2 cellular contexts compared by ENCODE assay signal in genomic region chr1:57966340-57966739, GRCh38.
TF ChIP-seq lines count a peak whose summit lies in the region.

No MANE protein-coding gene starts in this region.

TF ChIP-seq in GM23338, 12 proteins besides CTCF, POLR2A, EP300 and RAD21:
- TF ChIP-seq ZNF114 (CRISPR knock-in tag; IDR thresholded peaks at IDR 0.05) (no peak), EZH2phosphoT487 (IDR thresholded peaks at IDR 0.05; ENCODE audit: unreplicated experiment) (no peak), ZNF462 (CRISPR knock-in tag; IDR thresholded peaks at IDR 0.05) (no peak), ZNF331 (CRISPR knock-in tag; IDR thresholded peaks at IDR 0.05; ENCODE audit: low read depth) (no peak), CREB1 (CRISPR knock-in tag; IDR thresholded peaks at IDR 0.05; ENCODE audit: low read depth) (no peak), ETS1 (IDR thresholded peaks at IDR 0.05) (no peak), JUNB (IDR thresholded peaks at IDR 0.05; ENCODE audit: unreplicated experiment) (no peak), NANOG (IDR thresholded peaks at IDR 0.05; ENCODE audit: borderline replicate concordance) (no peak), STAT1 (IDR thresholded peaks at IDR 0.05; ENCODE audit: unreplicated experiment) (no peak), REST (IDR thresholded peaks at IDR 0.05; ENCODE audit: unreplicated experiment) (no peak), POLR2AphosphoS5 (IDR thresholded peaks at IDR 0.05; ENCODE audit: low read depth) (no peak), EZH2 (IDR thresholded peaks at IDR 0.05; ENCODE audit: low read depth, unreplicated experiment) (no peak)

TF ChIP-seq in H1, 55 proteins besides CTCF, POLR2A, EP300 and RAD21:
- TF ChIP-seq MAX (IDR thresholded peaks at IDR 0.05), result no peak
- no peak for TF ChIP-seq ATF2 (IDR thresholded peaks at IDR 0.05; ENCODE audit: low read length)
- no peak for TF ChIP-seq NRF1 (IDR thresholded peaks at IDR 0.05; ENCODE audit: low read depth, low read length)
- TF ChIP-seq CEBPB (IDR thresholded peaks at IDR 0.05; ENCODE audit: low read depth, low read length), result no peak
- TF ChIP-seq KDM1A (IDR thresholded peaks at IDR 0.05; ENCODE audit: borderline replicate concordance, low read length), result no peak
TF ChIP-seq in H1: peak in this region for 0.
